Comparison of ENCODE assay signal across 8 cellular contexts in genomic region chr16:3003582-3004270, GRCh38. TPM values are rescaled to one million over a fixed set of nuclear protein-coding genes. Genes with fewer than 3 reads are reported as not detected.
A peak's percentile ranks its signal among the peaks of the same experiment; 100 is the strongest.
DNase-seq lines count a peak whose midpoint lies in the region; ATAC-seq lines count a peak whose summit lies in the region.

No MANE protein-coding gene starts in this region.

- ATAC-seq in GM21367 (IDR thresholded peaks at IDR 0.05; ENCODE audit: unreplicated experiment): peak; percentile 95

- DNase-seq in COR-L47 (lab: John Stamatoyannopoulos, UW) (peak; percentile 99), HPDE6-E6E7 (ENCODE audit: extremely low spot score) (peak; percentile 98), NCI-H82 treated with DMSO at 0.1 percent for 48 hours (lab: John Stamatoyannopoulos, UW; ENCODE audit: unreplicated experiment) (peak; percentile 97), dermis blood vessel endothelial cell (peak; percentile 100), lung microvascular endothelial cell (ENCODE audit: low read depth in 2 of 2) (peak; percentile 99 to 100)
- peak; percentile 95 for DNase-seq in activated CD4-positive, alpha-beta T cell treated with anti-CD3 and anti-CD28 coated beads, Interleukin-2, amount 50 U/mL, for 4 hours
- DNase-seq in stimulated activated CD8-positive, alpha-beta memory T cell treated with anti-CD3 and anti-CD28 coated beads, Interleukin-12 subunit alpha, Interleukin-12 subunit beta, amount 100 ng/mL, for 4 hours (ENCODE audit: low read depth): peak; percentile 89

RNA-seq across cellular contexts. Expression of gene CLDN9, which starts 9.0 kb away (rescaled TPM):
- not detected in 2 replicates for total RNA-seq in dermis blood vessel endothelial cell
- not detected in 2 replicates for total RNA-seq in lung microvascular endothelial cell

RNA-seq across cellular contexts. Expression of gene CLDN6, which starts 14.3 kb away (rescaled TPM):
- not detected in 2 replicates for total RNA-seq in dermis blood vessel endothelial cell
- total RNA-seq in lung microvascular endothelial cell: not detected in 2 replicates

RNA-seq across cellular contexts. Expression of gene TNFRSF12A, which starts 16.4 kb away (rescaled TPM):
- total RNA-seq in dermis blood vessel endothelial cell: 45.4 and 48.2 TPM in 2 replicates
- total RNA-seq in lung microvascular endothelial cell: 44.2 and 54.8 TPM in 2 replicates

RNA-seq across cellular contexts. Expression of gene HCFC1R1, which starts 20.0 kb away (rescaled TPM):
- total RNA-seq in dermis blood vessel endothelial cell (2.6 and 5.2 TPM in 2 replicates), lung microvascular endothelial cell (4.6 and 6.1 TPM in 2 replicates)

RNA-seq across cellular contexts. Expression of gene THOC6, which starts 20.1 kb away (rescaled TPM):
- total RNA-seq in dermis blood vessel endothelial cell (21.4 and 25.4 TPM in 2 replicates), lung microvascular endothelial cell (17.2 and 18.3 TPM in 2 replicates)

Comparison
In these comparisons a context has a peak if more than half of its experiments do, and no peak if none do; other contexts are left out.
1. Peak in every context shown above with its lines: DNase-seq and ATAC-seq.